In the genomic region with DNA sequence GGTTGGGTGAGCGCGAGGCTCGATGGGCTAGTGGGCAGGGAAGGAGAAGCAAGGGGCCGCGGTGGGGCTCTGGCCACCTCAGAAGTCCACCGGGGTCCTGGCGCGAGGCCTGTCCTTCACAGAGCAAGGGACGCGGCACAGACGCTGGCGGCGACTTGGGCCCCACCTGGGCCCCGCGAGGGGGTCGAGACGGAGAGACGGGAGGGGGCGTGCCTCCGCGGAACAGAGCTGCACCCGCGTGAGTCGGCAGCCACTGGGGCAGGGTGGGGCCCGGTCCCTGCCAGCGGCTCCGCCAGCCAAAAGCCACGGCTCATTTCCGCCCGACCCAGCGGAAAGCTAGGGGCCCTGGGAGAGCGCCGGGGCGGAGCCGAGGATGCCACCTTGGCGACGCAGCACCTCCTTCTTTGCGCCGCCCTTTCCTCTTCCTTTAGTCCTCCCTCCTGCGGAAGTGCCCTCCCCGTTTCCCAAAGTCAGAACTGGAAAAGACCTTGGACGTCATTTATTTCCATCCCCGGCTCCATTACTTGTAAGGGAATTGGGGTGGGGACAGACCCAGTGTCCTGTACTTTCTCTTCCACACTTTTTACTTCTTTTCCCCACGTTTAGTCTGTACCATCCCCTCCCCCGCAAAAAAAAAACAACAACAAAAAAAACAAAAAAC, we compare ENCODE assay signal across 8 cellular contexts. TPM values are rescaled to one million over a fixed set of nuclear protein-coding genes. Genes with fewer than 3 reads are reported as not detected.
A peak's percentile ranks its signal among the peaks of the same experiment; 100 is the strongest.
DNase-seq lines count a peak whose midpoint lies in the region; ATAC-seq and TF ChIP-seq lines count a peak whose summit lies in the region.

A gene (minus strand): TSS at position 307 of the 661 bp plus-strand sequence. CDS start 1,063 bp downstream, outside the sequence.

- H3K4me1 Mint-ChIP-seq in GM23338: peaks cover 43% of the 10 kb centered on the region
- H3K4me1 Mint-ChIP-seq in naive thymus-derived CD8-positive, alpha-beta T cell: peaks cover 34 to 54% (median 53%) of the 10 kb centered on the region in 4 donors
- H3K4me1 Mint-ChIP-seq in stimulated activated naive B cell treated with anti-CD40 and anti-IgM and Interleukin-4, amounts not matched to agents 10 μg/mL and 1 μg/mL and 100 μg/mL, for 72 hours: peaks cover 45 to 62% of the 10 kb centered on the region in 2 donors

- TF ChIP-seq CTCF in GM23338 (conservative IDR thresholded peaks at IDR 0.05; ENCODE audit: low read depth in 2 of 2) (0 out of 4 replicates have a peak, but pooled peaks of 1 of the 2 experiments have one; percentile 8), RWPE1 (conservative IDR thresholded peaks at IDR 0.05; ENCODE audit: low read depth) (no peak), fibroblast of lung (conservative IDR thresholded peaks at IDR 0.05 in 1 of 2, IDR thresholded peaks at IDR 0.05 in 1 of 2; ENCODE audit: low read depth in 1 of 2, low read length in 2 of 2) (no peak)

- peaks cover 5% of the 10 kb centered on the region; the same call in 1 of the 2 replicates for H3K36me3 ChIP-seq in GM23338 (ENCODE audit: insufficient read depth)
- peaks cover 16% of the 10 kb centered on the region for H3K36me3 ChIP-seq in fibroblast of lung (ENCODE audit: control insufficient read depth, insufficient read depth, low read length)

- peak within 1 kb of the TSS; percentile 93 for H3K27ac ChIP-seq in GM23338 (ENCODE audit: low read depth)
- H3K27ac ChIP-seq in RWPE1: peak within 1 kb of the TSS; percentile 86
- H3K27ac ChIP-seq in fibroblast of lung (ENCODE audit: insufficient read depth, low read length): peak within 1 kb of the TSS; percentile 92

- peaks cover 12% of the 10 kb centered on the region for H3K4me1 ChIP-seq in GM23338 (ENCODE audit: insufficient read depth)
- peaks cover 12% of the 10 kb centered on the region for H3K4me1 ChIP-seq in fibroblast of lung (ENCODE audit: control insufficient read depth, extremely low read depth, insufficient read depth, low read length)

- DNase-seq in Daoy (ENCODE audit: low read depth) (peak; percentile 99), GM23338 (ENCODE audit: low spot score) (peak; percentile 98), LoVo (ENCODE audit: low spot score) (peak; percentile 98), RWPE1 (ENCODE audit: low spot score) (peak; percentile 98), fibroblast of lung (ENCODE audit: low read depth in 2 of 2) (peak; percentile 96)
- DNase-seq in activated T-helper 1 cell treated with anti-CD3 and anti-CD28 coated beads, Interleukin-2, amount 50 U/mL, for 16 hours (ENCODE audit: low read depth in 1 of 2, low spot score in 1 of 2): peak; percentile 82 to 85
- DNase-seq in naive thymus-derived CD8-positive, alpha-beta T cell: peak; percentile 81 to 94 (median 86)
- DNase-seq in stimulated activated naive B cell treated with anti-CD40 and anti-IgM and Interleukin-4, amounts not matched to agents 10 μg/mL and 1 μg/mL and 100 μg/mL, for 72 hours: peak; percentile 82

- H3K79me2 ChIP-seq in GM23338 (replicated peaks; ENCODE audit: insufficient read depth): peaks cover 20% of the 10 kb centered on the region
- peaks cover 26% of the 10 kb centered on the region for H3K79me2 ChIP-seq in fibroblast of lung (ENCODE audit: control insufficient read depth, insufficient read depth, low read length)

- POLR2A ChIA-PET in RWPE1 (lab: Yijun Ruan, JAX; ENCODE audit: low non-redundant PET): interaction anchor here (0.6 to 2.0 kb wide), 5 partner anchors 9 to 135 kb away, joined by 3 to 4 read pairs (median 3); a partner anchor contains a TSS
- POLR2A ChIA-PET in naive thymus-derived CD8-positive, alpha-beta T cell (lab: Charles Lee): interaction anchor here (0.5 to 4.1 kb wide), 19 partner anchors 16 to 1116 kb away, joined by 3 to 34 read pairs (median 6); a partner anchor contains a TSS

- H3K4me3 ChIP-seq in GM23338 (peak within 1 kb of the TSS; percentile 88), fibroblast of lung (replicated peaks in 1 of 4; ENCODE audit: control extremely low read depth in 1 of 4, insufficient read depth in 1 of 4, low read depth in 3 of 4, low read length in 4 of 4) (peak within 1 kb of the TSS; percentile 52 to 85 (median 69))

- CTCF ChIA-PET in RWPE1 (lab: Yijun Ruan, JAX): interaction anchor here (0.9 kb wide), 1 partner anchor 90 kb away, joined by 4 read pairs; no protein-coding TSS in a partner anchor

- no peaks in the 10 kb centered on the region for H3K9me3 ChIP-seq in fibroblast of lung (ENCODE audit: control insufficient read depth, insufficient read depth, low read depth, low read length)

- peak within 1 kb of the TSS; percentile 98 for H3K27ac Mint-ChIP-seq in GM23338
- H3K27ac Mint-ChIP-seq in naive thymus-derived CD8-positive, alpha-beta T cell: peak within 1 kb of the TSS; percentile 80 to 98 (median 96)
- peak within 1 kb of the TSS; percentile 95 for H3K27ac Mint-ChIP-seq in stimulated activated naive B cell treated with anti-CD40 and anti-IgM and Interleukin-4, amounts not matched to agents 10 μg/mL and 1 μg/mL and 100 μg/mL, for 72 hours

- H4K20me1 ChIP-seq in GM23338 (replicated peaks; ENCODE audit: insufficient read depth) (no peaks in the 10 kb centered on the region), fibroblast of lung (ENCODE audit: control insufficient read depth, extremely low read depth, insufficient read depth, low read length) (no peaks in the 10 kb centered on the region)

- peaks cover 10% of the 10 kb centered on the region for H3K27me3 Mint-ChIP-seq in GM23338 (ENCODE audit: insufficient read depth, low read depth, poor library complexity)
- no peaks in the 10 kb centered on the region for H3K27me3 Mint-ChIP-seq in naive thymus-derived CD8-positive, alpha-beta T cell
- no peaks in the 10 kb centered on the region for H3K27me3 Mint-ChIP-seq in stimulated activated naive B cell treated with anti-CD40 and anti-IgM and Interleukin-4, amounts not matched to agents 10 μg/mL and 1 μg/mL and 100 μg/mL, for 72 hours

- no peaks in the 10 kb centered on the region for H3K9me2 ChIP-seq in GM23338 (ENCODE audit: insufficient read depth)

- peak within 1 kb of the TSS; percentile 87 for H3K4me3 Mint-ChIP-seq in GM23338
- peak within 1 kb of the TSS; percentile 88 to 97 (median 94) for H3K4me3 Mint-ChIP-seq in naive thymus-derived CD8-positive, alpha-beta T cell
- H3K4me3 Mint-ChIP-seq in stimulated activated naive B cell treated with anti-CD40 and anti-IgM and Interleukin-4, amounts not matched to agents 10 μg/mL and 1 μg/mL and 100 μg/mL, for 72 hours: peak within 1 kb of the TSS; percentile 96 to 100

- H3K4me2 ChIP-seq in GM23338 (peak within 1 kb of the TSS; percentile 97), fibroblast of lung (ENCODE audit: extremely low read depth, insufficient read depth, low read length) (peak within 1 kb of the TSS; percentile 94)

- H3K36me3 Mint-ChIP-seq in GM23338 (ENCODE audit: low read depth): peaks cover 44% of the 10 kb centered on the region
- peaks cover 0 to 41% (median 6%) of the 10 kb centered on the region in 3 donors for H3K36me3 Mint-ChIP-seq in naive thymus-derived CD8-positive, alpha-beta T cell
- peaks cover 41 to 72% of the 10 kb centered on the region in 2 donors for H3K36me3 Mint-ChIP-seq in stimulated activated naive B cell treated with anti-CD40 and anti-IgM and Interleukin-4, amounts not matched to agents 10 μg/mL and 1 μg/mL and 100 μg/mL, for 72 hours

- peak within 1 kb of the TSS; percentile 83 for H2AFZ ChIP-seq in GM23338
- H2AFZ ChIP-seq in fibroblast of lung (ENCODE audit: low read length): no peak within 1 kb of the TSS

- no peaks in the 10 kb centered on the region for H3K27me3 ChIP-seq in GM23338 (ENCODE audit: insufficient read depth)
- no peaks in the 10 kb centered on the region for H3K27me3 ChIP-seq in fibroblast of lung (ENCODE audit: control insufficient read depth, insufficient read depth, low read length)

- H3F3A ChIP-seq in GM23338 (replicated peaks; ENCODE audit: low read depth): peaks cover 17% of the 10 kb centered on the region; the same call in 1 of the 2 replicates

- peak within 1 kb of the TSS; percentile 93 for H3K9ac ChIP-seq in fibroblast of lung (ENCODE audit: insufficient read depth, low read length)

- ATAC-seq in GM23338: peak; percentile 95
- peak; percentile 99 for ATAC-seq in naive thymus-derived CD8-positive, alpha-beta T cell
- peak; percentile 98 to 99 for ATAC-seq in stimulated activated naive B cell treated with anti-CD40 and anti-IgM and Interleukin-4, amounts not matched to agents 10 μg/mL and 1 μg/mL and 100 μg/mL, for 72 hours (replicated peaks)

- no peaks in the 10 kb centered on the region; the same call in 1 of the 3 replicates for H3K9me3 Mint-ChIP-seq in GM23338
- H3K9me3 Mint-ChIP-seq in naive thymus-derived CD8-positive, alpha-beta T cell: no peaks in the 10 kb centered on the region
- H3K9me3 Mint-ChIP-seq in stimulated activated naive B cell treated with anti-CD40 and anti-IgM and Interleukin-4, amounts not matched to agents 10 μg/mL and 1 μg/mL and 100 μg/mL, for 72 hours: no peaks in the 10 kb centered on the region

TF ChIP-seq in GM23338, 12 proteins besides CTCF, POLR2A, EP300 and RAD21 (continues in another document):
- TF ChIP-seq NANOG (IDR thresholded peaks at IDR 0.05; ENCODE audit: borderline replicate concordance) (no peak), EZH2 (IDR thresholded peaks at IDR 0.05; ENCODE audit: low read depth, unreplicated experiment) (no peak), POLR2AphosphoS5 (IDR thresholded peaks at IDR 0.05; ENCODE audit: low read depth) (peak; percentile 85)

RNA-seq across cellular contexts. Expression of the gene that starts here (rescaled TPM):
- 24.2 and 28.4 TPM in 2 replicates for total RNA-seq in Daoy (2014; rRNA removed; shearing (Covaris generic))
- total RNA-seq in GM23338 (2014; rRNA removed; shearing (Covaris generic)): 9.7 and 13.2 TPM in 2 replicates
- polyA plus RNA-seq in GM23338 (2016; fragmentation: Nextera tagmentation; extraction: Ambion mirVana) (2.8 and 3.4 TPM in 2 replicates), fibroblast of lung (19.7 and 21.4 TPM in 2 replicates)
- 30.3 and 60.3 TPM in 2 replicates for total RNA-seq in fibroblast of lung
- polyA plus RNA-seq in fibroblast of lung (2012): 25.5 and 28.5 TPM in 2 replicates
- 88.4 and 136 TPM in 2 replicates for polyA minus RNA-seq in fibroblast of lung (ENCODE audit: low replicate concordance)
- 10 to 100 TPM; 13.2 to 14.4 TPM for total RNA-seq in naive thymus-derived CD8-positive, alpha-beta T cell
- polyA plus RNA-seq in naive thymus-derived CD8-positive, alpha-beta T cell: 1 to 10 TPM; 1.6 to 3.5 (median 1.6) TPM

Comparison
In these comparisons a context has a peak if more than half of its experiments do, and no peak if none do; other contexts are left out.
1. Peak in every context shown above with its lines: DNase-seq, ATAC-seq, H3K4me3 ChIP-seq and H3K27ac ChIP-seq.